ENCODE assay signal across 8 cellular contexts in genomic region chr12:23041774-23042173, GRCh38.
"Had no signal": no experiment of that assay in that cellular context is flagged by ENCODE, and none has a peak within 500 bp of the region (broad histone marks: within the 10 kb centered on the region; RNA-seq: fewer than 3 reads in every experiment).

No MANE protein-coding gene starts in this region.

- H3K4me3 ChIP-seq: GM12878 had no signal

- FAIRE-seq: G401.6, GM12878, GM12891, GM12892, GM18507, GM19239 had no signal

- ATAC-seq: GM12878 had no signal

- DNase-seq: GDM1, GF-D8 had no signal
